ENCODE assay signal across 8 cellular contexts in genomic region chr1:42817440-42817767, GRCh38. TPM values are rescaled to one million over a fixed set of nuclear protein-coding genes. Genes with fewer than 3 reads are reported as not detected.
DNase-seq lines count a peak whose midpoint lies in the region; ATAC-seq and TF ChIP-seq lines count a peak whose summit lies in the region.

No MANE protein-coding gene starts in this region.

- no peak for TF ChIP-seq POLR2A in suprapubic skin (IDR thresholded peaks at IDR 0.05)

- H3K4me1 ChIP-seq in suprapubic skin, result peaks cover 24% of the 10 kb centered on the region

- TF ChIP-seq CTCF in suprapubic skin (IDR thresholded peaks at IDR 0.05), result no peak

- no peaks in the 10 kb centered on the region for H3K27me3 ChIP-seq in suprapubic skin

- H3K4me1 Mint-ChIP-seq in activated CD4-positive, alpha-beta T cell treated with anti-CD3 and anti-CD28 coated beads for 36 hours, result peaks cover 16% of the 10 kb centered on the region
- H3K4me1 Mint-ChIP-seq in activated CD4-positive, alpha-beta memory T cell treated with anti-CD3 and anti-CD28 coated beads, Interleukin-2, amount 10 ng/mL, durations not matched to agents 7 days and 5 days, result peaks cover 26% of the 10 kb centered on the region
- H3K4me1 Mint-ChIP-seq in immature natural killer cell, result peaks cover 19 to 24% of the 10 kb centered on the region in 2 donors

- no peaks in the 10 kb centered on the region for H3K9me3 Mint-ChIP-seq in activated CD4-positive, alpha-beta T cell treated with anti-CD3 and anti-CD28 coated beads for 36 hours (ENCODE audit: low read depth)
- no peaks in the 10 kb centered on the region for H3K9me3 Mint-ChIP-seq in activated CD4-positive, alpha-beta memory T cell treated with anti-CD3 and anti-CD28 coated beads, Interleukin-2, amount 10 ng/mL, durations not matched to agents 7 days and 5 days
- H3K9me3 Mint-ChIP-seq in immature natural killer cell, result no peaks in the 10 kb centered on the region

- TF ChIP-seq EP300 in suprapubic skin (IDR thresholded peaks at IDR 0.05), result no peak

- peak overlapping the region; percentile 96 for H3K27ac ChIP-seq in suprapubic skin

- ATAC-seq in activated CD4-positive, alpha-beta T cell treated with anti-CD3 and anti-CD28 coated beads for 36 hours, result no peak
- no peak for ATAC-seq in GM21619 (IDR thresholded peaks at IDR 0.05; ENCODE audit: unreplicated experiment)

- peak overlapping the region; percentile 64 for H3K4me3 ChIP-seq in suprapubic skin

- peak overlapping the region; percentile 77 for H3K4me3 Mint-ChIP-seq in activated CD4-positive, alpha-beta T cell treated with anti-CD3 and anti-CD28 coated beads for 36 hours
- H3K4me3 Mint-ChIP-seq in activated CD4-positive, alpha-beta memory T cell treated with anti-CD3 and anti-CD28 coated beads, Interleukin-2, amount 10 ng/mL, durations not matched to agents 7 days and 5 days, result peak overlapping the region; percentile 79
- peak overlapping the region; percentile 79 to 88 (median 85) for H3K4me3 Mint-ChIP-seq in immature natural killer cell

- POLR2A ChIA-PET in activated CD4-positive, alpha-beta T cell treated with anti-CD3 and anti-CD28 coated beads for 36 hours (lab: Charles Lee), result interaction anchor here (0.6 to 2.8 kb wide), 4 partner anchors 9 to 51 kb away, joined by 3 to 13 read pairs (median 8); partner anchors contain the start of genes C1orf50, P3H1 and ZNF691
- POLR2A ChIA-PET in activated CD4-positive, alpha-beta memory T cell treated with anti-CD3 and anti-CD28 coated beads, Interleukin-2, amount 10 ng/mL, durations not matched to agents 7 days and 5 days (lab: Charles Lee), result interaction anchor here (0.8 to 3.5 kb wide), 6 partner anchors 26 to 115 kb away, joined by 3 to 35 read pairs (median 5); partner anchors contain the start of genes C1orf50, P3H1 and ZNF691

- DNase-seq in activated CD4-positive, alpha-beta T cell treated with anti-CD3 and anti-CD28 coated beads for 36 hours, result no peak
- no peak for DNase-seq in activated CD4-positive, alpha-beta T cell treated with anti-CD3 and anti-CD28 coated beads, Interleukin-2, amount 50 U/mL, for 48 hours
- DNase-seq in activated CD4-positive, alpha-beta memory T cell treated with anti-CD3 and anti-CD28 coated beads, Interleukin-2, amount 10 ng/mL, durations not matched to agents 7 days and 5 days, result no peak
- DNase-seq in immature natural killer cell, result no peak
- DNase-seq in suprapubic skin (ENCODE audit: low spot score in 2 of 2), result no peak
- no peak for DNase-seq in cerebellar cortex (ENCODE audit: low spot score)
- no peak for DNase-seq in OCI-M2 (lab: John Stamatoyannopoulos, UW; ENCODE audit: unreplicated experiment)

- peaks cover 4% of the 10 kb centered on the region for H3K36me3 Mint-ChIP-seq in activated CD4-positive, alpha-beta T cell treated with anti-CD3 and anti-CD28 coated beads for 36 hours (ENCODE audit: low read depth)
- H3K36me3 Mint-ChIP-seq in activated CD4-positive, alpha-beta memory T cell treated with anti-CD3 and anti-CD28 coated beads, Interleukin-2, amount 10 ng/mL, durations not matched to agents 7 days and 5 days (ENCODE audit: low read depth), result peaks cover 7% of the 10 kb centered on the region
- H3K36me3 Mint-ChIP-seq in immature natural killer cell, result no peaks in the 10 kb centered on the region

- no peaks in the 10 kb centered on the region for H3K9me3 ChIP-seq in suprapubic skin

- intact Hi-C loops in activated CD4-positive, alpha-beta T cell treated with anti-CD3 and anti-CD28 coated beads for 36 hours (cut with DNase I, micrococcal nuclease), result loop anchor here (1.0 to 2.0 kb wide), 11 partner anchors 29 to 1213 kb away; partner anchors contain the start of genes C1orf50 (in 2 of the 2), P3H1 (in 2 of the 2), ZNF691 (in 2 of the 2) and CCDC30 (in 1 of the 2)

- 0% methylated on average over 6 of the region's 13 CpGs for WGBS in suprapubic skin

- peaks cover 2% of the 10 kb centered on the region for H3K27me3 Mint-ChIP-seq in activated CD4-positive, alpha-beta T cell treated with anti-CD3 and anti-CD28 coated beads for 36 hours
- H3K27me3 Mint-ChIP-seq in activated CD4-positive, alpha-beta memory T cell treated with anti-CD3 and anti-CD28 coated beads, Interleukin-2, amount 10 ng/mL, durations not matched to agents 7 days and 5 days, result no peaks in the 10 kb centered on the region
- H3K27me3 Mint-ChIP-seq in immature natural killer cell (ENCODE audit: low read depth in 3 of 3), result peaks cover 2 to 9% (median 9%) of the 10 kb centered on the region in 3 donors

- H3K36me3 ChIP-seq in suprapubic skin, result no peaks in the 10 kb centered on the region

- CTCF ChIA-PET in activated CD4-positive, alpha-beta T cell treated with anti-CD3 and anti-CD28 coated beads for 36 hours (lab: Charles Lee), result interaction anchor here (0.5 to 3.9 kb wide), 7 partner anchors 18 to 104 kb away, joined by 3 to 27 read pairs (median 5); partner anchors contain the start of genes C1orf50, P3H1 and ZNF691
- CTCF ChIA-PET in activated CD4-positive, alpha-beta memory T cell treated with anti-CD3 and anti-CD28 coated beads, Interleukin-2, amount 10 ng/mL, durations not matched to agents 7 days and 5 days (lab: Charles Lee), result interaction anchor here (0.9 to 3.5 kb wide), 6 partner anchors 10 to 360 kb away, joined by 3 to 18 read pairs (median 4); partner anchors contain the start of genes C1orf50, P3H1 and ZNF691

- H3K27ac Mint-ChIP-seq in activated CD4-positive, alpha-beta T cell treated with anti-CD3 and anti-CD28 coated beads for 36 hours, result no peak overlapping the region
- no peak overlapping the region for H3K27ac Mint-ChIP-seq in activated CD4-positive, alpha-beta memory T cell treated with anti-CD3 and anti-CD28 coated beads, Interleukin-2, amount 10 ng/mL, durations not matched to agents 7 days and 5 days
- peak overlapping the region in 3 of 6 donors; percentile 5 to 85 (median 58) for H3K27ac Mint-ChIP-seq in immature natural killer cell

RNA-seq across cellular contexts. Expression of gene SVBP, which starts 0.2 kb away (rescaled TPM):
- 10 to 100 TPM; 14.5 to 14.6 TPM for total RNA-seq in activated CD4-positive, alpha-beta T cell treated with anti-CD3 and anti-CD28 coated beads for 36 hours
- 10 to 100 TPM; 17.4 to 19.2 TPM for total RNA-seq in activated CD4-positive, alpha-beta memory T cell treated with anti-CD3 and anti-CD28 coated beads, Interleukin-2, amount 10 ng/mL, durations not matched to agents 7 days and 5 days
- polyA plus RNA-seq in immature natural killer cell, result 10 to 100 TPM; 29.3 to 45.0 (median 36.8) TPM
- 10 to 100 TPM in 3 of 4 donors, 1 to 10 TPM in 1; 6.8 to 21.8 (median 13.9) TPM for total RNA-seq in suprapubic skin

RNA-seq across cellular contexts. Expression of gene ERMAP, which starts 0.5 kb away (rescaled TPM):
- 1 to 10 TPM; 4.5 to 6.4 TPM for total RNA-seq in activated CD4-positive, alpha-beta T cell treated with anti-CD3 and anti-CD28 coated beads for 36 hours
- 1 to 10 TPM; 5.0 to 5.9 TPM for total RNA-seq in activated CD4-positive, alpha-beta memory T cell treated with anti-CD3 and anti-CD28 coated beads, Interleukin-2, amount 10 ng/mL, durations not matched to agents 7 days and 5 days
- polyA plus RNA-seq in immature natural killer cell, result 1 to 10 TPM; 2.2 to 4.2 (median 2.8) TPM
- 10 to 100 TPM in 3 of 4 donors, 1 to 10 TPM in 1; 8.9 to 26.2 (median 14.1) TPM for total RNA-seq in suprapubic skin

RNA-seq across cellular contexts. Expression of gene ZNF691, which starts 29.0 kb away (rescaled TPM):
- 10 to 100 TPM; 10.5 to 11.7 TPM for total RNA-seq in activated CD4-positive, alpha-beta T cell treated with anti-CD3 and anti-CD28 coated beads for 36 hours
- total RNA-seq in activated CD4-positive, alpha-beta memory T cell treated with anti-CD3 and anti-CD28 coated beads, Interleukin-2, amount 10 ng/mL, durations not matched to agents 7 days and 5 days, result 10 to 100 TPM; 10.4 to 12.6 TPM
- 10 to 100 TPM in 1 of 3 donors, 1 to 10 TPM in 2; 5.2 to 10.2 (median 7.1) TPM for polyA plus RNA-seq in immature natural killer cell
- total RNA-seq in suprapubic skin, result 10 to 100 TPM in 3 of 4 donors, 1 to 10 TPM in 1; 6.5 to 15.4 (median 12.1) TPM

RNA-seq across cellular contexts. Expression of gene TMEM269, which starts 32.6 kb away (rescaled TPM):
- under 1 TPM; 0.19 to 0.48 TPM for total RNA-seq in activated CD4-positive, alpha-beta T cell treated with anti-CD3 and anti-CD28 coated beads for 36 hours
- total RNA-seq in activated CD4-positive, alpha-beta memory T cell treated with anti-CD3 and anti-CD28 coated beads, Interleukin-2, amount 10 ng/mL, durations not matched to agents 7 days and 5 days, result not detected
- polyA plus RNA-seq in immature natural killer cell, result under 1 TPM in 1 of 3 donors, not detected in 2; 0.14 TPM
- under 1 TPM in 3 of 4 donors, not detected in 1; 0.11 to 0.17 (median 0.16) TPM for total RNA-seq in suprapubic skin

RNA-seq across cellular contexts. Expression of gene C1orf50, which starts 50.4 kb away (rescaled TPM):
- total RNA-seq in activated CD4-positive, alpha-beta T cell treated with anti-CD3 and anti-CD28 coated beads for 36 hours, result 1 to 10 TPM; 4.0 to 8.0 TPM
- 1 to 10 TPM; 7.1 to 7.2 TPM for total RNA-seq in activated CD4-positive, alpha-beta memory T cell treated with anti-CD3 and anti-CD28 coated beads, Interleukin-2, amount 10 ng/mL, durations not matched to agents 7 days and 5 days
- polyA plus RNA-seq in immature natural killer cell, result 1 to 10 TPM; 4.7 to 8.8 (median 5.9) TPM
- 1 to 10 TPM; 2.2 to 7.6 (median 3.1) TPM for total RNA-seq in suprapubic skin
